Comparison of ENCODE assay signal across 1 cellular context in genomic region chr3:65871305-65872141, GRCh38.
TF ChIP-seq lines count a peak whose summit lies in the region.

No MANE protein-coding gene starts in this region.

TF ChIP-seq in HEK293, 187 proteins besides CTCF, POLR2A, EP300 and RAD21 (continued from another document):
- TF ChIP-seq ZNF280C (tag by site-specific recombination; IDR thresholded peaks at IDR 0.05) (no peak), ZNF146 (tag by site-specific recombination; IDR thresholded peaks at IDR 0.05) (no peak), HIC1 (tag by site-specific recombination; IDR thresholded peaks at IDR 0.05) (no peak), WT1 (tag by site-specific recombination; IDR thresholded peaks at IDR 0.05) (no peak), ZNF223 (tag by site-specific recombination; IDR thresholded peaks at IDR 0.05) (no peak), GLI4 (tag by site-specific recombination; IDR thresholded peaks at IDR 0.05) (no peak), ZFP37 (tag by site-specific recombination; IDR thresholded peaks at IDR 0.05) (no peak), ZNF404 (tag by site-specific recombination; IDR thresholded peaks at IDR 0.05) (no peak), ZNF366 (tag by site-specific recombination; conservative IDR thresholded peaks at IDR 0.05) (no peak), SCRT2 (tag by site-specific recombination; IDR thresholded peaks at IDR 0.05) (no peak)
